12 cellular contexts compared by ENCODE assay signal in genomic region chr7:29622335-29623265, GRCh38. TPM values are rescaled to one million over a fixed set of nuclear protein-coding genes. Genes with fewer than 3 reads are reported as not detected.
DNase-seq lines count a peak whose midpoint lies in the region; ATAC-seq, FAIRE-seq and TF ChIP-seq lines count a peak whose summit lies in the region.
"Had no signal": no experiment of that assay in that cellular context is flagged by ENCODE, and none has a peak within 500 bp of the region (broad histone marks: within the 10 kb centered on the region; RNA-seq: fewer than 3 reads in every experiment).

No MANE protein-coding gene starts in this region.

- no peak overlapping the region for H2BK15ac ChIP-seq in IMR-90 (ENCODE audit: low read depth, low read length)

- no peaks in the 10 kb centered on the region for H3K9me1 ChIP-seq in IMR-90 (ENCODE audit: insufficient read depth, low read length)

- H3K4me1 ChIP-seq in IMR-90 (ENCODE audit: control insufficient read depth, insufficient read depth, low read length) = 0 out of 2 replicates have a peak, but pooled peaks cover 1% of the 10 kb centered on the region
- H3K4me1 ChIP-seq in astrocyte (ENCODE audit: insufficient read depth, low read length) = peaks cover 6% of the 10 kb centered on the region
- no peaks in the 10 kb centered on the region for H3K4me1 ChIP-seq in left lung

- peak overlapping the region; percentile 55 for H3K4me3 Mint-ChIP-seq in astrocyte (ENCODE audit: unreplicated experiment)
- H3K4me3 Mint-ChIP-seq in activated CD4-positive, alpha-beta T cell treated with anti-CD3 and anti-CD28 coated beads, Interleukin-2, amount 10 ng/mL, durations not matched to agents 24 days and 14 days = no peak overlapping the region
- H3K4me3 Mint-ChIP-seq: WTC11 had no signal

- DNase-seq in COLO668 (lab: John Stamatoyannopoulos, UW; ENCODE audit: unreplicated experiment) (peak; percentile 41), IMR-90 (peak; percentile 85), astrocyte (ENCODE audit: low read depth) (peak; percentile 93), left lung (no peak), cerebellum (ENCODE audit: low spot score) (no peak)
- no peak for DNase-seq in stimulated activated CD4-positive, alpha-beta T cell treated with anti-CD3 and anti-CD28 coated beads, Interleukin-15, amount 100 ng/mL, for 24 hours
- no peak for DNase-seq in stimulated activated CD4-positive, alpha-beta T cell treated with anti-CD3 and anti-CD28 coated beads, Interleukin-12 subunit alpha, Interleukin-12 subunit beta, amount 100 ng/mL, for 4 hours
- DNase-seq in activated CD4-positive, alpha-beta T cell treated with anti-CD3 and anti-CD28 coated beads, Interleukin-2, amount 10 ng/mL, durations not matched to agents 24 days and 14 days = no peak
- DNase-seq: left colon; stimulated activated CD4-positive, alpha-beta T cell treated with anti-CD3 and anti-CD28 coated beads, Interleukin-4, amount 100 ng/mL, for 24 hours had no signal

- intact Hi-C loops in IMR-90 (cut with micrococcal nuclease) = no loop called here
- intact Hi-C loops in left lung (cut with DNase I) = no loop called here
- intact Hi-C loops in activated CD4-positive, alpha-beta T cell treated with anti-CD3 and anti-CD28 coated beads, Interleukin-2, amount 10 ng/mL, durations not matched to agents 24 days and 14 days (cut with micrococcal nuclease) = no loop called here

- H3K23ac ChIP-seq in IMR-90 (ENCODE audit: low read depth, low read length) = no peak overlapping the region

- no peak overlapping the region for H4K5ac ChIP-seq in IMR-90 (ENCODE audit: low read depth, low read length)

- no peaks in the 10 kb centered on the region for H3K79me2 ChIP-seq in astrocyte (ENCODE audit: insufficient read depth, low read length)

- peaks cover 9% of the 10 kb centered on the region for H3K4me1 Mint-ChIP-seq in astrocyte (ENCODE audit: low read depth, unreplicated experiment)
- no peaks in the 10 kb centered on the region for H3K4me1 Mint-ChIP-seq in activated CD4-positive, alpha-beta T cell treated with anti-CD3 and anti-CD28 coated beads, Interleukin-2, amount 10 ng/mL, durations not matched to agents 24 days and 14 days

- no peak overlapping the region for H4K8ac ChIP-seq in IMR-90 (ENCODE audit: low read depth in 2 of 2, low read length in 2 of 2)

- no peak overlapping the region for H3K4ac ChIP-seq in IMR-90 (ENCODE audit: low read depth, low read length)

- no peak overlapping the region for H3K18ac ChIP-seq in IMR-90 (ENCODE audit: low read depth, low read length)

- no peak for TF ChIP-seq RAD21 in IMR-90 (IDR thresholded peaks at IDR 0.05; ENCODE audit: low read length)

- no peaks in the 10 kb centered on the region for H4K20me1 ChIP-seq in IMR-90 (ENCODE audit: insufficient read depth, low read length)
- H4K20me1 ChIP-seq in astrocyte (ENCODE audit: insufficient read depth, low read length) = no peaks in the 10 kb centered on the region

- POLR2A ChIA-PET in IMR-90 (lab: Charles Lee; ENCODE audit: unreplicated experiment) = no interaction called here

- no peak overlapping the region for H2AK9ac ChIP-seq in IMR-90 (replicated peaks; ENCODE audit: low read depth, low read length, poor library complexity)

- H2AK5ac ChIP-seq in IMR-90 (ENCODE audit: low read depth, low read length) = no peak overlapping the region

- no peak overlapping the region for H3K56ac ChIP-seq in IMR-90 (ENCODE audit: extremely low read depth, insufficient read depth, low read length)

- H4K91ac ChIP-seq in IMR-90 (ENCODE audit: insufficient read depth, low read depth, low read length) = no peak overlapping the region

- no peaks in the 10 kb centered on the region for H3K36me3 ChIP-seq in IMR-90 (ENCODE audit: control insufficient read depth, insufficient read depth, low read length)
- no peaks in the 10 kb centered on the region for H3K36me3 ChIP-seq in astrocyte (ENCODE audit: insufficient read depth, low read length)
- H3K36me3 ChIP-seq in left lung = no peaks in the 10 kb centered on the region

- H2BK120ac ChIP-seq in IMR-90 (ENCODE audit: low read depth, low read length) = no peak overlapping the region

- H3K79me1 ChIP-seq in IMR-90 (ENCODE audit: low read depth in 1 of 2, low read length in 2 of 2) = no peaks in the 10 kb centered on the region

- no peaks in the 10 kb centered on the region for H3K9me3 Mint-ChIP-seq in astrocyte (ENCODE audit: unreplicated experiment)
- no peaks in the 10 kb centered on the region for H3K9me3 Mint-ChIP-seq in activated CD4-positive, alpha-beta T cell treated with anti-CD3 and anti-CD28 coated beads, Interleukin-2, amount 10 ng/mL, durations not matched to agents 24 days and 14 days

- no peaks in the 10 kb centered on the region for H3K9me3 ChIP-seq in IMR-90 (ENCODE audit: control insufficient read depth, insufficient read depth, low read length)
- no peaks in the 10 kb centered on the region for H3K9me3 ChIP-seq in astrocyte (ENCODE audit: insufficient read depth, low read depth, low read length)
- H3K9me3 ChIP-seq in left lung = no peaks in the 10 kb centered on the region

- no CpG with 5 or more reads among the region's 13 CpGs for WGBS in IMR-90 (ENCODE audit: extremely low coverage in 2 of 2, insufficient read length in 1 of 2), 2 experiments

- no TSS peak for BruUV-seq in IMR-90 (replicated peaks; lab: Mats Ljungman, UMichigan)

- H3K9ac ChIP-seq in IMR-90 (ENCODE audit: low read depth, low read length) = no peak overlapping the region
- peak overlapping the region; percentile 21 for H3K9ac ChIP-seq in astrocyte (ENCODE audit: low read length)

- dilution Hi-C loops in IMR-90 (cut with HindIII; ENCODE audit: low sequenced_read_pairs, unreplicated experiment) = no loop called here

- H2BK20ac ChIP-seq in IMR-90 (ENCODE audit: low read depth, low read length) = no peak overlapping the region

- H2AFZ ChIP-seq in IMR-90 (replicated peaks; ENCODE audit: low read length, poor library complexity) (no peak overlapping the region), astrocyte (ENCODE audit: low read depth, low read length) (peak overlapping the region; percentile 43)

- H3K27me3 ChIP-seq in IMR-90 (ENCODE audit: control insufficient read depth, insufficient read depth, low read length) = no peaks in the 10 kb centered on the region; the same call in 1 of the 2 replicates
- H3K27me3 ChIP-seq in astrocyte (ENCODE audit: insufficient read depth, low read length) = no peaks in the 10 kb centered on the region
- H3K27me3 ChIP-seq in left lung = no peaks in the 10 kb centered on the region

- H3K27ac ChIP-seq in IMR-90 (ENCODE audit: insufficient read depth, low read length) = no peak overlapping the region
- peak overlapping the region; percentile 44 for H3K27ac ChIP-seq in astrocyte (ENCODE audit: low read depth, low read length)
- H3K27ac ChIP-seq in left lung = no peak overlapping the region

- TF ChIP-seq CTCF in IMR-90 (conservative IDR thresholded peaks at IDR 0.05; ENCODE audit: low read depth, low read length) (no peak), astrocyte (IDR thresholded peaks at IDR 0.05; ENCODE audit: insufficient read depth, low read depth, low read length) (no peak), left lung (IDR thresholded peaks at IDR 0.05) (no peak)

- FAIRE-seq in astrocyte (lab: Jason Lieb, UNC) = peak; percentile 86
- FAIRE-seq: H1 had no signal

- in situ Hi-C loops in IMR-90 (cut with MboI; ENCODE audit: low sequenced_read_pairs) = no loop called here

- ATAC-seq in IMR-90 (ENCODE audit: low read depth) (peak; percentile 69), left lung (peak; percentile 58)
- ATAC-seq: left colon, WTC11 had no signal

- H3K4me2 ChIP-seq in IMR-90 (ENCODE audit: low read depth, low read length) (no peak overlapping the region), astrocyte (ENCODE audit: low read length) (peak overlapping the region; percentile 79)

- H3K27me3 Mint-ChIP-seq in astrocyte (ENCODE audit: low read depth, unreplicated experiment) = no peaks in the 10 kb centered on the region
- H3K27me3 Mint-ChIP-seq in activated CD4-positive, alpha-beta T cell treated with anti-CD3 and anti-CD28 coated beads, Interleukin-2, amount 10 ng/mL, durations not matched to agents 24 days and 14 days = peaks cover 5% of the 10 kb centered on the region

- no peak for TF ChIP-seq POLR2A in IMR-90 (IDR thresholded peaks at IDR 0.05; ENCODE audit: low read depth, low read length)

- CTCF ChIA-PET in IMR-90 (lab: Yijun Ruan, JAX) = interaction anchor here (0.6 kb wide), 1 partner anchor 1818 kb away, joined by 3 read pairs; no protein-coding TSS in a partner anchor

- H3K36me3 Mint-ChIP-seq in astrocyte (ENCODE audit: low read depth, unreplicated experiment) = no peaks in the 10 kb centered on the region
- no peaks in the 10 kb centered on the region for H3K36me3 Mint-ChIP-seq in activated CD4-positive, alpha-beta T cell treated with anti-CD3 and anti-CD28 coated beads, Interleukin-2, amount 10 ng/mL, durations not matched to agents 24 days and 14 days (ENCODE audit: low read depth)
- H3K36me3 Mint-ChIP-seq: WTC11 had no signal

- H2BK5ac ChIP-seq in IMR-90 (ENCODE audit: low read depth, low read length, poor library complexity, severe bottlenecking) = no peak overlapping the region

- no peak overlapping the region for H3K14ac ChIP-seq in IMR-90 (replicated peaks; ENCODE audit: low read depth, low read length)

- H3K4me3 ChIP-seq in IMR-90 (ENCODE audit: insufficient read depth, low read depth, low read length) (no peak overlapping the region), astrocyte (ENCODE audit: insufficient read depth, low read depth, low read length) (peak overlapping the region; percentile 29), left lung (no peak overlapping the region)

- peak overlapping the region; percentile 91 for H3K27ac Mint-ChIP-seq in astrocyte (ENCODE audit: unreplicated experiment)
- H3K27ac Mint-ChIP-seq in activated CD4-positive, alpha-beta T cell treated with anti-CD3 and anti-CD28 coated beads, Interleukin-2, amount 10 ng/mL, durations not matched to agents 24 days and 14 days = no peak overlapping the region
- H3K27ac Mint-ChIP-seq: WTC11 had no signal

TF ChIP-seq in IMR-90, 13 proteins besides CTCF, POLR2A, EP300 and RAD21:
- TF ChIP-seq CEBPB (IDR thresholded peaks at IDR 0.05; ENCODE audit: low read depth, low read length) = peak; percentile 3; the same call in 1 of the 2 replicates
- 0 out of 2 replicates have a peak, but pooled peaks have one; percentile 24 for TF ChIP-seq FOS (IDR thresholded peaks at IDR 0.05; ENCODE audit: low read depth, low read length)
- no peak for TF ChIP-seq BHLHE40 (IDR thresholded peaks at IDR 0.05; ENCODE audit: low read depth, low read length)

RNA-seq across cellular contexts. Expression of gene PRR15, which starts 59.0 kb away (rescaled TPM):
- total RNA-seq in IMR-90 (2012; rRNA removed) = not detected in 2 replicates
- polyA plus RNA-seq in IMR-90 (2012; rRNA removed) = not detected in 2 replicates
- not detected in 2 replicates for polyA plus RNA-seq in IMR-90 (2012; cell fraction: cytosol; rRNA removed)
- polyA plus RNA-seq in IMR-90 (2012; cell fraction: nucleus; rRNA removed; ENCODE audit: low replicate concordance) = not detected in 2 replicates
- total RNA-seq in astrocyte = 7.2 and 11.1 TPM in 2 replicates
- total RNA-seq in left lung = 1 to 10 TPM in 1 of 2 donors, under 1 TPM in 1; 0.15 to 1.8 TPM
- total RNA-seq in cerebellum = not detected
- total RNA-seq in activated CD4-positive, alpha-beta T cell treated with anti-CD3 and anti-CD28 coated beads, Interleukin-2, amount 10 ng/mL, durations not matched to agents 24 days and 14 days = not detected in 2 replicates

Comparison
In these comparisons a context has a peak if more than half of its experiments do, and no peak if none do; other contexts are left out.
1. DNase-seq: peak in COLO668 (single experiment), IMR-90 (single experiment) and astrocyte (single experiment); none in left lung (0 of 2), stimulated activated CD4-positive, alpha-beta T cell treated with anti-CD3 and anti-CD28 coated beads, Interleukin-15, amount 100 ng/mL, for 24 hours (single experiment), cerebellum (single experiment), stimulated activated CD4-positive, alpha-beta T cell treated with anti-CD3 and anti-CD28 coated beads, Interleukin-12 subunit alpha, Interleukin-12 subunit beta, amount 100 ng/mL, for 4 hours (single experiment) and activated CD4-positive, alpha-beta T cell treated with anti-CD3 and anti-CD28 coated beads, Interleukin-2, amount 10 ng/mL, durations not matched to agents 24 days and 14 days (single experiment).